Comparison of ENCODE assay signal across 8 cellular contexts in the genomic region with DNA sequence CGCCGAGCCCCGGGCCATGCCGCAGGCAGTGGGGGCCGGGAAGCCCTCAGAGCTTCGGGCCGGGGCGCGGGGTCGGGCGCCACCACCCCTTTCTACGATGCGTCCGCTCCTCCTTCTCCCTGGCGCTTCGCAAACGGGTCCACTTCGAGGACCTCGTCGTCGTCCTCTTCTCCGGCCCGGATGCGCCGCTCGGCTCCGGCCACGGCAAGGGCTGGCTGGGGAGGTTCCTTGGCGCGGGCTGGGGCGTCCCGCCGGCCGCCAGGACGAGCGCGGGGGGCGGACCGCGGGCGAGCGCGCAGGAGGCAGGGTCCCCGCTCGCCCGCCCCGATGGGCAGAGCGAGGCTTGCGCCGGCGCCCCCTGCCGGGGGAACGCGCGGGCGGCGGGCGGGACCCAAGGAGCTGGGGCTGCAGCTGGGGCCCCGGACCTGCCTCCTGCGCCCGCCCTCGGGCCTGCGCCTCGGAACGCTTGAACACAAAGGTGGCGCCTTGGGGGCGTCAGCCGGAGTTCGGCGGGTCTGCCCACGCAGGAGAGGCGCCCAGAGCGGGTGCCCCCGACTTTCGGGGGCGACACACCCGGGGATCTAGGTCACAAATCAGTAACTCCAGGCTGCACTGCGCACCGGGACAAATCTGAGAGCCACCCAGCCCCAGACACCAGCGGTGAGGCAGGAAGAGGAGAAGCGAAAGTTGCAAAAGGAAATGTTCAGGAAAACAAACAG. TPM values are rescaled to one million over a fixed set of nuclear protein-coding genes. Genes with fewer than 3 reads are reported as not detected.
A peak's percentile ranks its signal among the peaks of the same experiment; 100 is the strongest.
DNase-seq lines count a peak whose midpoint lies in the region; ATAC-seq, FAIRE-seq and TF ChIP-seq lines count a peak whose summit lies in the region.

A gene (minus strand): TSS at position 283 of the 719 bp plus-strand sequence.

- in situ Hi-C loops in astrocyte of the spinal cord (cut with HindIII; ENCODE audit: low sequenced_read_pairs) = no loop called here

- FAIRE-seq in small intestine (lab: Jason Lieb, UNC) = no peak

- WGBS in small intestine, 3 donors = 0 to 1% (median 1%) methylated on average over 64 to 81 of the region's 81 CpGs

- peak within 1 kb of the TSS; percentile 37 for H3K9ac ChIP-seq in iPS-15b (ENCODE audit: low read depth, low read length)

- ATAC-seq in GM18868 (IDR thresholded peaks at IDR 0.05; ENCODE audit: unreplicated experiment) = no peak

- POLR2A ChIA-PET in HEK293T (lab: Yijun Ruan, JAX) = interaction anchor here (1.3 to 1.5 kb wide), 2 partner anchors 165 to 192 kb away, joined by 4 to 5 read pairs; a partner anchor contains a TSS
- POLR2A ChIA-PET in RWPE1 (lab: Yijun Ruan, JAX; ENCODE audit: low non-redundant PET) = no interaction called here

- peak; percentile 85 for TF ChIP-seq CTCF in RWPE1 (conservative IDR thresholded peaks at IDR 0.05; ENCODE audit: low read depth)
- peak; percentile 37 for TF ChIP-seq CTCF in astrocyte of the spinal cord (IDR thresholded peaks at IDR 0.05; ENCODE audit: low read depth, low read length)

- DNase-seq in DMS 273 treated with DMSO at 0.1 percent for 48 hours (lab: John Stamatoyannopoulos, UW) (peak; percentile 23), HEK293T (ENCODE audit: extremely low spot score) (peak; percentile 81), RWPE1 (ENCODE audit: low spot score) (peak; percentile 58), astrocyte of the spinal cord (ENCODE audit: low read depth, low spot score) (peak; percentile 35), small intestine (peak; percentile 29), MV-4-11 (lab: John Stamatoyannopoulos, UW) (no peak)

- H3K4me1 ChIP-seq in iPS-15b (ENCODE audit: control insufficient read depth, insufficient read depth, low read length) = peaks cover 12% of the 10 kb centered on the region
- no peaks in the 10 kb centered on the region for H3K4me1 ChIP-seq in small intestine (ENCODE audit: control insufficient read depth in 2 of 2, insufficient read depth in 1 of 2, low read depth in 1 of 2, low read length in 1 of 2)

- CTCF ChIA-PET in HEK293T (lab: Yijun Ruan, JAX) (interaction anchor here (0.6 to 3.0 kb wide), 18 partner anchors 14 to 223 kb away, joined by 3 to 19 read pairs (median 3); no protein-coding TSS in a partner anchor), RWPE1 (lab: Yijun Ruan, JAX) (interaction anchor here (0.6 to 2.7 kb wide), 19 partner anchors 14 to 1076 kb away, joined by 3 to 9 read pairs (median 4); no protein-coding TSS in a partner anchor)

- H3K4me3 ChIP-seq in astrocyte of the spinal cord (ENCODE audit: low read depth, low read length) (peak within 1 kb of the TSS; percentile 48), iPS-15b (ENCODE audit: low read depth, low read length) (peak within 1 kb of the TSS; percentile 86), small intestine (ENCODE audit: low read depth in 1 of 2, low read length in 2 of 2) (peak within 1 kb of the TSS; percentile 43 to 63)

- no peaks in the 10 kb centered on the region for H3K36me3 ChIP-seq in iPS-15b (ENCODE audit: control insufficient read depth, insufficient read depth, low read length)
- no peaks in the 10 kb centered on the region for H3K36me3 ChIP-seq in small intestine (ENCODE audit: control insufficient read depth in 2 of 2, insufficient read depth in 2 of 2, low read length in 2 of 2)

- H3K27me3 ChIP-seq in iPS-15b (ENCODE audit: control insufficient read depth, insufficient read depth, low read length) (peaks cover 39% of the 10 kb centered on the region), small intestine (ENCODE audit: control insufficient read depth in 2 of 2, insufficient read depth in 2 of 2, low read length in 2 of 2) (peaks cover 9 to 11% of the 10 kb centered on the region in 2 donors)

- H3K27ac ChIP-seq in RWPE1 = no peak within 1 kb of the TSS
- peak within 1 kb of the TSS in 1 of 2 donors; percentile 55 for H3K27ac ChIP-seq in small intestine (ENCODE audit: low read depth in 1 of 2, low read length in 1 of 2)

- H3K9me3 ChIP-seq in iPS-15b (ENCODE audit: control insufficient read depth, insufficient read depth, low read length) = no peaks in the 10 kb centered on the region
- H3K9me3 ChIP-seq in small intestine (ENCODE audit: control insufficient read depth, low read depth) = no peaks in the 10 kb centered on the region

TF ChIP-seq in HEK293T, 16 proteins besides CTCF, POLR2A, EP300 and RAD21:
- TF ChIP-seq LEF1 (IDR thresholded peaks at IDR 0.05; ENCODE audit: borderline replicate concordance) (no peak), TARDBP (IDR thresholded peaks at IDR 0.05) (no peak), ELF4 (IDR thresholded peaks at IDR 0.05) (no peak), FOXA1 (IDR thresholded peaks at IDR 0.05) (no peak), NFRKB (IDR thresholded peaks at IDR 0.05) (no peak), FOXK2 (IDR thresholded peaks at IDR 0.05) (no peak), FOXM1 (IDR thresholded peaks at IDR 0.05; ENCODE audit: borderline replicate concordance) (no peak), HDGF (IDR thresholded peaks at IDR 0.05; ENCODE audit: borderline replicate concordance) (no peak), ARNT (IDR thresholded peaks at IDR 0.05) (no peak)

RNA-seq across cellular contexts. Expression of the gene that starts here (rescaled TPM):
- polyA plus RNA-seq in small intestine = 1 to 10 TPM in 1 of 3 donors, under 1 TPM in 1, not detected in 1; 0.54 to 3.2 TPM
